In genomic region chr11:40162901-40163300, GRCh38 we compare ENCODE assay signal across 13 cellular contexts.
DNase-seq lines count a peak whose midpoint lies in the region; ATAC-seq and TF ChIP-seq lines count a peak whose summit lies in the region.
"Had no signal": no experiment of that assay in that cellular context is flagged by ENCODE, and none has a peak within 500 bp of the region (broad histone marks: within the 10 kb centered on the region; RNA-seq: fewer than 3 reads in every experiment).

No MANE protein-coding gene starts in this region.

- H3K27me3 ChIP-seq in mammary epithelial cell (ENCODE audit: insufficient read depth, low read length) = no peaks in the 10 kb centered on the region
- H3K27me3 ChIP-seq: BLaER1 had no signal

- no peaks in the 10 kb centered on the region for H3K79me2 ChIP-seq in mammary epithelial cell (ENCODE audit: insufficient read depth, low read length)

- no peaks in the 10 kb centered on the region for H4K20me1 ChIP-seq in mammary epithelial cell (ENCODE audit: insufficient read depth, low read length)
- H4K20me1 ChIP-seq: BLaER1 had no signal

- H3K4me3 ChIP-seq in mammary epithelial cell (replicated peaks in 1 of 3; ENCODE audit: insufficient read depth in 1 of 3, low read depth in 2 of 3, low read length in 3 of 3) = no peak overlapping the region
- H3K4me3 ChIP-seq: A549, BLaER1, HAP-1 had no signal

- H3K9me3 ChIP-seq in mammary epithelial cell (replicated peaks; ENCODE audit: insufficient read depth, low read length) = peaks cover 6% of the 10 kb centered on the region
- H3K9me3 ChIP-seq: A549, BLaER1, Caco-2, HAP-1 had no signal

- H3K9me3 Mint-ChIP-seq in MCF 10A (ENCODE audit: unreplicated experiment) (peaks cover 8% of the 10 kb centered on the region), mesothelial cell of epicardium (peaks cover 12% of the 10 kb centered on the region)
- peaks cover 10% of the 10 kb centered on the region for H3K9me3 Mint-ChIP-seq in activated CD4-positive, alpha-beta T cell treated with anti-CD3 and anti-CD28 coated beads, Interleukin-2, amount 10 ng/mL, durations not matched to agents 24 days and 14 days

- ATAC-seq in sciatic nerve = no peak
- ATAC-seq: A549 had no signal

- in situ Hi-C loops in mammary epithelial cell (cut with MboI; ENCODE audit: low sequenced_read_pairs in 2 of 2) = no loop called here

- dilution Hi-C loops in mammary epithelial cell (cut with HindIII; ENCODE audit: low sequenced_read_pairs) = no loop called here

- H3K36me3 ChIP-seq in mammary epithelial cell (ENCODE audit: insufficient read depth, low read length) = no peaks in the 10 kb centered on the region
- H3K36me3 ChIP-seq: BLaER1, HAP-1 had no signal

- intact Hi-C loops in MCF 10A (cut with micrococcal nuclease) (no loop called here), mammary epithelial cell (cut with micrococcal nuclease) (no loop called here), sciatic nerve (cut with DNase I) (no loop called here)
- intact Hi-C loops in activated CD4-positive, alpha-beta T cell treated with anti-CD3 and anti-CD28 coated beads, Interleukin-2, amount 10 ng/mL, durations not matched to agents 24 days and 14 days (cut with micrococcal nuclease) = no loop called here

- whole genome bisulfite sequencing in mammary epithelial cell (ENCODE audit: low coverage, missing lambda C conversion rate) = 0% methylated on average over 2 of the region's 2 CpGs

- no peak overlapping the region for H3K4me2 ChIP-seq in mammary epithelial cell (ENCODE audit: insufficient read depth, low read depth, low read length)
- H3K4me2 ChIP-seq: A549, BLaER1 had no signal

- no peak for TF ChIP-seq CTCF in MCF 10A (IDR thresholded peaks at IDR 0.05; ENCODE audit: unreplicated experiment)
- no peak for TF ChIP-seq CTCF in mammary epithelial cell (conservative IDR thresholded peaks at IDR 0.05 in 1 of 2, IDR thresholded peaks at IDR 0.05 in 1 of 2; ENCODE audit: extremely low read depth in 1 of 2, insufficient read depth in 1 of 2, low read depth in 1 of 2, low read length in 2 of 2)
- TF ChIP-seq CTCF in mesothelial cell of epicardium (IDR thresholded peaks at IDR 0.05; ENCODE audit: unreplicated experiment) = no peak

- peaks cover 10% of the 10 kb centered on the region for H3K4me1 Mint-ChIP-seq in MCF 10A (ENCODE audit: insufficient read depth, unreplicated experiment)
- H3K4me1 Mint-ChIP-seq in mesothelial cell of epicardium = peaks cover 31% of the 10 kb centered on the region
- no peaks in the 10 kb centered on the region for H3K4me1 Mint-ChIP-seq in activated CD4-positive, alpha-beta T cell treated with anti-CD3 and anti-CD28 coated beads, Interleukin-2, amount 10 ng/mL, durations not matched to agents 24 days and 14 days
- H3K4me1 Mint-ChIP-seq: CD8-positive, alpha-beta memory T cell had no signal

- no peaks in the 10 kb centered on the region for H3K4me1 ChIP-seq in mammary epithelial cell (ENCODE audit: insufficient read depth, low read length)
- H3K4me1 ChIP-seq: A549, Caco-2, HAP-1 had no signal

- H3K27me3 Mint-ChIP-seq in MCF 10A (ENCODE audit: insufficient read depth, unreplicated experiment) (no peaks in the 10 kb centered on the region), mesothelial cell of epicardium (ENCODE audit: low read depth) (no peaks in the 10 kb centered on the region)
- no peaks in the 10 kb centered on the region for H3K27me3 Mint-ChIP-seq in activated CD4-positive, alpha-beta T cell treated with anti-CD3 and anti-CD28 coated beads, Interleukin-2, amount 10 ng/mL, durations not matched to agents 24 days and 14 days
- H3K27me3 Mint-ChIP-seq: CD8-positive, alpha-beta memory T cell had no signal

- POLR2A ChIA-PET in MCF 10A (lab: Yijun Ruan, JAX) = interaction anchor here (0.9 kb wide), 1 partner anchor 12 kb away, joined by 3 read pairs; no protein-coding TSS in a partner anchor

- H3K9ac ChIP-seq in mammary epithelial cell (ENCODE audit: insufficient read depth, low read length) = no peak overlapping the region
- H3K9ac ChIP-seq: BLaER1 had no signal

- no peak overlapping the region for H3K27ac ChIP-seq in mammary epithelial cell (ENCODE audit: insufficient read depth, low read depth, low read length)
- H3K27ac ChIP-seq: A549, BLaER1, HL-60 had no signal

- H3K27ac Mint-ChIP-seq in MCF 10A (ENCODE audit: low read depth, unreplicated experiment) (peak overlapping the region; percentile 46), mesothelial cell of epicardium (peak overlapping the region; percentile 20)
- H3K27ac Mint-ChIP-seq in activated CD4-positive, alpha-beta T cell treated with anti-CD3 and anti-CD28 coated beads, Interleukin-2, amount 10 ng/mL, durations not matched to agents 24 days and 14 days = no peak overlapping the region
- H3K27ac Mint-ChIP-seq: CD8-positive, alpha-beta memory T cell had no signal

- BruUV-seq in MCF 10A (replicated peaks; lab: Mats Ljungman, UMichigan) (no TSS peak), mammary epithelial cell (replicated peaks; lab: Mats Ljungman, UMichigan) (no TSS peak)

- CTCF ChIA-PET in MCF 10A (lab: Yijun Ruan, JAX) = no interaction called here
- CTCF ChIA-PET in mammary epithelial cell (lab: Charles Lee; ENCODE audit: low non-redundant PET) = no interaction called here

- H3K4me3 Mint-ChIP-seq in MCF 10A (ENCODE audit: unreplicated experiment) (no peak overlapping the region), mesothelial cell of epicardium (no peak overlapping the region)
- no peak overlapping the region for H3K4me3 Mint-ChIP-seq in activated CD4-positive, alpha-beta T cell treated with anti-CD3 and anti-CD28 coated beads, Interleukin-2, amount 10 ng/mL, durations not matched to agents 24 days and 14 days
- H3K4me3 Mint-ChIP-seq: CD8-positive, alpha-beta memory T cell had no signal

- no peak overlapping the region for H2AFZ ChIP-seq in mammary epithelial cell (ENCODE audit: low read depth, low read length)

- H3K36me3 Mint-ChIP-seq in MCF 10A (ENCODE audit: insufficient read depth, unreplicated experiment) (peaks cover 7% of the 10 kb centered on the region), mesothelial cell of epicardium (peaks cover 7% of the 10 kb centered on the region)
- no peaks in the 10 kb centered on the region for H3K36me3 Mint-ChIP-seq in activated CD4-positive, alpha-beta T cell treated with anti-CD3 and anti-CD28 coated beads, Interleukin-2, amount 10 ng/mL, durations not matched to agents 24 days and 14 days (ENCODE audit: low read depth)
- H3K36me3 Mint-ChIP-seq: CD8-positive, alpha-beta memory T cell had no signal

- DNase-seq in MCF 10A (ENCODE audit: unreplicated experiment) (no peak), mammary epithelial cell (no peak), NCI-H69 (lab: John Stamatoyannopoulos, UW) (peak; percentile 77), mesothelial cell of epicardium (ENCODE audit: low spot score in 2 of 2, unreplicated experiment in 2 of 2) (no peak), NCI-H146 (lab: John Stamatoyannopoulos, UW) (no peak), sciatic nerve (ENCODE audit: low spot score) (no peak)
- DNase-seq in activated CD4-positive, alpha-beta T cell treated with anti-CD3 and anti-CD28 coated beads, Interleukin-2, amount 10 ng/mL, durations not matched to agents 24 days and 14 days = no peak
- DNase-seq: Caco-2; CD8-positive, alpha-beta memory T cell had no signal
